In genomic region chr19:36850646-36851442, GRCh38 we compare ENCODE assay signal across 8 cellular contexts. TPM values are rescaled to one million over a fixed set of nuclear protein-coding genes. Genes with fewer than 3 reads are reported as not detected.
DNase-seq lines count a peak whose midpoint lies in the region; ATAC-seq and TF ChIP-seq lines count a peak whose summit lies in the region.

Gene ZNF345, plus strand, starts transcription at chr19:36850876. Its CDS starts 25,955 bp downstream, at chr19:36876831.

- H3K4me3 ChIP-seq in GM23338 = peak within 1 kb of the TSS; percentile 73
- H3K4me3 ChIP-seq in foreskin fibroblast (ENCODE audit: low read depth in 1 of 2, low read length in 2 of 2) = peak within 1 kb of the TSS; percentile 52 to 100
- H3K4me3 ChIP-seq in neural cell (ENCODE audit: low read length) = peak within 1 kb of the TSS; percentile 88

- TF ChIP-seq RAD21 in neural cell (conservative IDR thresholded peaks at IDR 0.05) = no peak

- H3K9me2 ChIP-seq in GM23338 (ENCODE audit: insufficient read depth) = no peaks in the 10 kb centered on the region
- no peaks in the 10 kb centered on the region for H3K9me2 ChIP-seq in neural cell (ENCODE audit: insufficient read depth, low read length)

- H3K9me3 ChIP-seq in neural cell (ENCODE audit: low read length) = peaks cover 9% of the 10 kb centered on the region

- H3K36me3 ChIP-seq in GM23338 (ENCODE audit: insufficient read depth) (peaks cover 3% of the 10 kb centered on the region), neural cell (ENCODE audit: insufficient read depth, low read length) (peaks cover 6% of the 10 kb centered on the region)

- ATAC-seq in GM23338 = peak; percentile 94
- peak; percentile 90 for ATAC-seq in stimulated activated naive CD8-positive, alpha-beta T cell treated with anti-CD3 and anti-CD28 coated beads, Interleukin-15, Interleukin-2, amounts not matched to agents 100 U/mL and 50 U/mL, for 24 hours

- TF ChIP-seq CTCF in GM23338 (conservative IDR thresholded peaks at IDR 0.05; ENCODE audit: low read depth in 2 of 2) (no peak), foreskin fibroblast (IDR thresholded peaks at IDR 0.05; ENCODE audit: low read depth, low read length) (no peak), neural cell (IDR thresholded peaks at IDR 0.05; ENCODE audit: poor library complexity, severe bottlenecking) (no peak)

- H3K4me2 ChIP-seq in GM23338 (peak within 1 kb of the TSS; percentile 75), neural cell (ENCODE audit: low read length) (peak within 1 kb of the TSS; percentile 94)

- H3K4me1 Mint-ChIP-seq in GM23338 = peaks cover 5% of the 10 kb centered on the region; the same call in 1 of the 3 replicates

- H2AFZ ChIP-seq in GM23338 (peak within 1 kb of the TSS; percentile 95), neural cell (ENCODE audit: low read depth, low read length) (peak within 1 kb of the TSS; percentile 100)

- H3K9me3 Mint-ChIP-seq in GM23338 = peaks cover 21% of the 10 kb centered on the region

- DNase-seq in Daoy (ENCODE audit: low read depth) (peak; percentile 94), GM23338 (ENCODE audit: low spot score) (peak; percentile 99), M059J (ENCODE audit: low read depth) (peak; percentile 96), SHP77 (lab: John Stamatoyannopoulos, UW) (peak; percentile 96 to 97), activated gamma-delta T cell (lab: John Stamatoyannopoulos, UW) (peak; percentile 25), foreskin fibroblast (peak; percentile 90 to 96)
- peak; percentile 82 for DNase-seq in stimulated activated naive CD8-positive, alpha-beta T cell treated with anti-CD3 and anti-CD28 coated beads, Interleukin-15, Interleukin-2, amounts not matched to agents 100 U/mL and 50 U/mL, for 24 hours

- H4K20me1 ChIP-seq in GM23338 (replicated peaks; ENCODE audit: insufficient read depth) (no peaks in the 10 kb centered on the region), neural cell (ENCODE audit: insufficient read depth) (no peaks in the 10 kb centered on the region)

- H3K79me2 ChIP-seq in GM23338 (replicated peaks; ENCODE audit: insufficient read depth) (peaks cover 46% of the 10 kb centered on the region), neural cell (replicated peaks; ENCODE audit: insufficient read depth, low read length) (peaks cover 37% of the 10 kb centered on the region)

- no peak within 1 kb of the TSS for H3K4me3 Mint-ChIP-seq in GM23338

- peaks cover 2% of the 10 kb centered on the region for H3K27me3 Mint-ChIP-seq in GM23338 (ENCODE audit: insufficient read depth, low read depth, poor library complexity)

- H3K9ac ChIP-seq in neural cell (ENCODE audit: low read length) = peak within 1 kb of the TSS; percentile 87

- H3K27ac ChIP-seq in GM23338 (ENCODE audit: low read depth) (peak within 1 kb of the TSS; percentile 47; the same call in 1 of the 2 replicates), neural cell (ENCODE audit: low read length) (peak within 1 kb of the TSS; percentile 76)

- peaks cover 3% of the 10 kb centered on the region; the same call in 1 of the 2 replicates for H3K4me1 ChIP-seq in GM23338 (ENCODE audit: insufficient read depth)

- no peaks in the 10 kb centered on the region for H3K27me3 ChIP-seq in GM23338 (ENCODE audit: insufficient read depth)
- no peaks in the 10 kb centered on the region for H3K27me3 ChIP-seq in neural cell (ENCODE audit: insufficient read depth, low read depth, low read length)

- H3F3A ChIP-seq in GM23338 (replicated peaks; ENCODE audit: low read depth) (no peaks in the 10 kb centered on the region), neural cell (ENCODE audit: insufficient read depth, low read length, poor library complexity, severe bottlenecking) (peaks cover 3% of the 10 kb centered on the region)

- TF ChIP-seq EP300 in neural cell (conservative IDR thresholded peaks at IDR 0.05; ENCODE audit: poor library complexity, severe bottlenecking) = peak; percentile 16

- H3K36me3 Mint-ChIP-seq in GM23338 (ENCODE audit: low read depth) = peaks cover 49% of the 10 kb centered on the region

- no peak within 1 kb of the TSS for H3K27ac Mint-ChIP-seq in GM23338

TF ChIP-seq in GM23338, 12 proteins besides CTCF, POLR2A, EP300 and RAD21:
- TF ChIP-seq POLR2AphosphoS5 (IDR thresholded peaks at IDR 0.05; ENCODE audit: low read depth) = peak; percentile 91
- peak; percentile 89 for TF ChIP-seq ETS1 (IDR thresholded peaks at IDR 0.05)
- TF ChIP-seq CREB1 (CRISPR knock-in tag; IDR thresholded peaks at IDR 0.05; ENCODE audit: low read depth) = no peak

TF ChIP-seq in neural cell, 6 proteins besides CTCF, POLR2A, EP300 and RAD21:
- TF ChIP-seq EZH2 (IDR thresholded peaks at IDR 0.05; ENCODE audit: borderline replicate concordance, insufficient read depth, low read length, poor library complexity, severe bottlenecking) (no peak), REST (IDR thresholded peaks at IDR 0.05; ENCODE audit: borderline replicate concordance) (peak; percentile 58), MXI1 (conservative IDR thresholded peaks at IDR 0.05; ENCODE audit: poor library complexity, severe bottlenecking) (peak; percentile 54), SMC3 (conservative IDR thresholded peaks at IDR 0.05; ENCODE audit: poor library complexity) (peak; percentile 20), POLR2AphosphoS5 (IDR thresholded peaks at IDR 0.05) (peak; percentile 81), TAF1 (IDR thresholded peaks at IDR 0.05; ENCODE audit: low read depth) (no peak)

RNA-seq across cellular contexts. Expression of gene ZNF345, which starts in this region (rescaled TPM):
- 0.24 and 2.5 TPM in 2 replicates for total RNA-seq in Daoy (2014; rRNA removed; shearing (Covaris generic))
- total RNA-seq in GM23338 (2014; rRNA removed; shearing (Covaris generic)) = 5.5 and 17.7 TPM in 2 replicates
- polyA plus RNA-seq in GM23338 (2016; fragmentation: Nextera tagmentation; extraction: Ambion mirVana) (5.2 and 5.7 TPM in 2 replicates), neural cell (15.4 and 20.9 TPM in 2 replicates)
- 0.96 and 3.0 TPM in 2 replicates for total RNA-seq in M059J (2014; rRNA removed; shearing (Covaris generic))
- 38.5 and 44.0 TPM in 2 replicates for polyA minus RNA-seq in neural cell

Comparison
In these comparisons a context has a peak if more than half of its experiments do, and no peak if none do; other contexts are left out.
1. Peak in every context shown above with its lines: DNase-seq, ATAC-seq, H3K4me3 ChIP-seq and H3K27ac ChIP-seq.
2. DNase-seq: peak in every context shown above with its lines; median percentile 99 in GM23338; 96 in SHP77; 96 in M059J; 94 in Daoy; 93 in foreskin fibroblast; 82 in stimulated activated naive CD8-positive, alpha-beta T cell treated with anti-CD3 and anti-CD28 coated beads, Interleukin-15, Interleukin-2, amounts not matched to agents 100 U/mL and 50 U/mL, for 24 hours; 25 in activated gamma-delta T cell.